ENCODE assay signal across 7 cellular contexts in genomic region chr7:117127585-117128168, GRCh38.
DNase-seq lines count a peak whose midpoint lies in the region; ATAC-seq, FAIRE-seq and TF ChIP-seq lines count a peak whose summit lies in the region.

No MANE protein-coding gene starts in this region.

- H3K4me1 ChIP-seq in mucosa of descending colon (ENCODE audit: low read depth) = peaks cover 4% of the 10 kb centered on the region

- H3K9me3 ChIP-seq in mucosa of descending colon = no peaks in the 10 kb centered on the region

- H3K4me1 Mint-ChIP-seq in type B pancreatic cell (ENCODE audit: unreplicated experiment) = peaks cover 30% of the 10 kb centered on the region

- H3K27me3 Mint-ChIP-seq in type B pancreatic cell = no peaks in the 10 kb centered on the region

- no peak overlapping the region for H3K27ac Mint-ChIP-seq in type B pancreatic cell

- intact Hi-C loops in mucosa of descending colon (cut with DNase I, micrococcal nuclease) = loop anchor here in 1 of 2 donors (10.0 kb wide), 1 partner anchor 203 kb away; no protein-coding TSS in a partner anchor

- H3K4me3 Mint-ChIP-seq in type B pancreatic cell = no peak overlapping the region

- H3K36me3 ChIP-seq in mucosa of descending colon (ENCODE audit: low read depth) = no peaks in the 10 kb centered on the region

- DNase-seq in GM03348 (ENCODE audit: low spot score) (peak; percentile 11), NCI-H1436 treated with DMSO at 0.1 percent for 48 hours (lab: John Stamatoyannopoulos, UW) (peak; percentile 43), dermis blood vessel endothelial cell (peak; percentile 78), mucosa of descending colon (peak in 1 of 3 donors; percentile 77), type B pancreatic cell (ENCODE audit: extremely low spot score, unreplicated experiment) (no peak)

- H3K9me3 Mint-ChIP-seq in type B pancreatic cell = no peaks in the 10 kb centered on the region

- H3K4me3 ChIP-seq in mucosa of descending colon = no peak overlapping the region

- H3K36me3 Mint-ChIP-seq in type B pancreatic cell = peaks cover 9% of the 10 kb centered on the region

- FAIRE-seq in TTC549 (lab: Jason Lieb, UNC) = peak; percentile 82

- ATAC-seq in GM21737 (IDR thresholded peaks at IDR 0.05; ENCODE audit: unreplicated experiment) (peak; percentile 50), mucosa of descending colon (peak; percentile 70)

- TF ChIP-seq CTCF in mucosa of descending colon (IDR thresholded peaks at IDR 0.05) = peak; percentile 53
- TF ChIP-seq CTCF in type B pancreatic cell (conservative IDR thresholded peaks at IDR 0.05) = peak; percentile 88
